Comparison of ENCODE assay signal across 1 cellular context in the genomic region with DNA sequence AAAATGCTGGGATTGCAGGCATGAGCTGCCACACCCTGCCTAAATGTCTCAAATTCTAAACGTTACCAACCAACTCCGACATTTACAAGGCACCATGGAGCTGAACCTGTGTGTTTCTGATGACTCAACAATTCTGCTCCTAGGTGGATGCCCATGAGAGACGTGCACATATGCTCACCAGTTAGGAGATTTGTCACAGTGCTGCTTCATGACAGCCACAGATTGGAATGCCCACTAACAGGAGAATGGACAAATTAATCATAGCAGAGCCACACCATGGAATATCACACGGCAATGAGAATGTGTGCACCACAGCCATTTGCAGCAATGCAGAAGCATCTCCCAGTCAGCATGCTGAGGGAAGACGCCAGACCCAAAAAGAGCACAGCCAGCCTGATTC.
TF ChIP-seq lines count a peak whose summit lies in the region.

No MANE protein-coding gene starts in this region.

TF ChIP-seq in GM23338, 12 proteins besides CTCF, POLR2A, EP300 and RAD21 (continued from another document):
- TF ChIP-seq, protein P1, sequence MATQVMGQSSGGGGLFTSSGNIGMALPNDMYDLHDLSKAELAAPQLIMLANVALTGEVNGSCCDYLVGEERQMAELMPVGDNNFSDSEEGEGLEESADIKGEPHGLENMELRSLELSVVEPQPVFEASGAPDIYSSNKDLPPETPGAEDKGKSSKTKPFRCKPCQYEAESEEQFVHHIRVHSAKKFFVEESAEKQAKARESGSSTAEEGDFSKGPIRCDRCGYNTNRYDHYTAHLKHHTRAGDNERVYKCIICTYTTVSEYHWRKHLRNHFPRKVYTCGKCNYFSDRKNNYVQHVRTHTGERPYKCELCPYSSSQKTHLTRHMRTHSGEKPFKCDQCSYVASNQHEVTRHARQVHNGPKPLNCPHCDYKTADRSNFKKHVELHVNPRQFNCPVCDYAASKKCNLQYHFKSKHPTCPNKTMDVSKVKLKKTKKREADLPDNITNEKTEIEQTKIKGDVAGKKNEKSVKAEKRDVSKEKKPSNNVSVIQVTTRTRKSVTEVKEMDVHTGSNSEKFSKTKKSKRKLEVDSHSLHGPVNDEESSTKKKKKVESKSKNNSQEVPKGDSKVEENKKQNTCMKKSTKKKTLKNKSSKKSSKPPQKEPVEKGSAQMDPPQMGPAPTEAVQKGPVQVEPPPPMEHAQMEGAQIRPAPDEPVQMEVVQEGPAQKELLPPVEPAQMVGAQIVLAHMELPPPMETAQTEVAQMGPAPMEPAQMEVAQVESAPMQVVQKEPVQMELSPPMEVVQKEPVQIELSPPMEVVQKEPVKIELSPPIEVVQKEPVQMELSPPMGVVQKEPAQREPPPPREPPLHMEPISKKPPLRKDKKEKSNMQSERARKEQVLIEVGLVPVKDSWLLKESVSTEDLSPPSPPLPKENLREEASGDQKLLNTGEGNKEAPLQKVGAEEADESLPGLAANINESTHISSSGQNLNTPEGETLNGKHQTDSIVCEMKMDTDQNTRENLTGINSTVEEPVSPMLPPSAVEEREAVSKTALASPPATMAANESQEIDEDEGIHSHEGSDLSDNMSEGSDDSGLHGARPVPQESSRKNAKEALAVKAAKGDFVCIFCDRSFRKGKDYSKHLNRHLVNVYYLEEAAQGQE (IDR thresholded peaks at IDR 0.05; ENCODE audit: unreplicated experiment) = no peak
- TF ChIP-seq, protein P2, sequence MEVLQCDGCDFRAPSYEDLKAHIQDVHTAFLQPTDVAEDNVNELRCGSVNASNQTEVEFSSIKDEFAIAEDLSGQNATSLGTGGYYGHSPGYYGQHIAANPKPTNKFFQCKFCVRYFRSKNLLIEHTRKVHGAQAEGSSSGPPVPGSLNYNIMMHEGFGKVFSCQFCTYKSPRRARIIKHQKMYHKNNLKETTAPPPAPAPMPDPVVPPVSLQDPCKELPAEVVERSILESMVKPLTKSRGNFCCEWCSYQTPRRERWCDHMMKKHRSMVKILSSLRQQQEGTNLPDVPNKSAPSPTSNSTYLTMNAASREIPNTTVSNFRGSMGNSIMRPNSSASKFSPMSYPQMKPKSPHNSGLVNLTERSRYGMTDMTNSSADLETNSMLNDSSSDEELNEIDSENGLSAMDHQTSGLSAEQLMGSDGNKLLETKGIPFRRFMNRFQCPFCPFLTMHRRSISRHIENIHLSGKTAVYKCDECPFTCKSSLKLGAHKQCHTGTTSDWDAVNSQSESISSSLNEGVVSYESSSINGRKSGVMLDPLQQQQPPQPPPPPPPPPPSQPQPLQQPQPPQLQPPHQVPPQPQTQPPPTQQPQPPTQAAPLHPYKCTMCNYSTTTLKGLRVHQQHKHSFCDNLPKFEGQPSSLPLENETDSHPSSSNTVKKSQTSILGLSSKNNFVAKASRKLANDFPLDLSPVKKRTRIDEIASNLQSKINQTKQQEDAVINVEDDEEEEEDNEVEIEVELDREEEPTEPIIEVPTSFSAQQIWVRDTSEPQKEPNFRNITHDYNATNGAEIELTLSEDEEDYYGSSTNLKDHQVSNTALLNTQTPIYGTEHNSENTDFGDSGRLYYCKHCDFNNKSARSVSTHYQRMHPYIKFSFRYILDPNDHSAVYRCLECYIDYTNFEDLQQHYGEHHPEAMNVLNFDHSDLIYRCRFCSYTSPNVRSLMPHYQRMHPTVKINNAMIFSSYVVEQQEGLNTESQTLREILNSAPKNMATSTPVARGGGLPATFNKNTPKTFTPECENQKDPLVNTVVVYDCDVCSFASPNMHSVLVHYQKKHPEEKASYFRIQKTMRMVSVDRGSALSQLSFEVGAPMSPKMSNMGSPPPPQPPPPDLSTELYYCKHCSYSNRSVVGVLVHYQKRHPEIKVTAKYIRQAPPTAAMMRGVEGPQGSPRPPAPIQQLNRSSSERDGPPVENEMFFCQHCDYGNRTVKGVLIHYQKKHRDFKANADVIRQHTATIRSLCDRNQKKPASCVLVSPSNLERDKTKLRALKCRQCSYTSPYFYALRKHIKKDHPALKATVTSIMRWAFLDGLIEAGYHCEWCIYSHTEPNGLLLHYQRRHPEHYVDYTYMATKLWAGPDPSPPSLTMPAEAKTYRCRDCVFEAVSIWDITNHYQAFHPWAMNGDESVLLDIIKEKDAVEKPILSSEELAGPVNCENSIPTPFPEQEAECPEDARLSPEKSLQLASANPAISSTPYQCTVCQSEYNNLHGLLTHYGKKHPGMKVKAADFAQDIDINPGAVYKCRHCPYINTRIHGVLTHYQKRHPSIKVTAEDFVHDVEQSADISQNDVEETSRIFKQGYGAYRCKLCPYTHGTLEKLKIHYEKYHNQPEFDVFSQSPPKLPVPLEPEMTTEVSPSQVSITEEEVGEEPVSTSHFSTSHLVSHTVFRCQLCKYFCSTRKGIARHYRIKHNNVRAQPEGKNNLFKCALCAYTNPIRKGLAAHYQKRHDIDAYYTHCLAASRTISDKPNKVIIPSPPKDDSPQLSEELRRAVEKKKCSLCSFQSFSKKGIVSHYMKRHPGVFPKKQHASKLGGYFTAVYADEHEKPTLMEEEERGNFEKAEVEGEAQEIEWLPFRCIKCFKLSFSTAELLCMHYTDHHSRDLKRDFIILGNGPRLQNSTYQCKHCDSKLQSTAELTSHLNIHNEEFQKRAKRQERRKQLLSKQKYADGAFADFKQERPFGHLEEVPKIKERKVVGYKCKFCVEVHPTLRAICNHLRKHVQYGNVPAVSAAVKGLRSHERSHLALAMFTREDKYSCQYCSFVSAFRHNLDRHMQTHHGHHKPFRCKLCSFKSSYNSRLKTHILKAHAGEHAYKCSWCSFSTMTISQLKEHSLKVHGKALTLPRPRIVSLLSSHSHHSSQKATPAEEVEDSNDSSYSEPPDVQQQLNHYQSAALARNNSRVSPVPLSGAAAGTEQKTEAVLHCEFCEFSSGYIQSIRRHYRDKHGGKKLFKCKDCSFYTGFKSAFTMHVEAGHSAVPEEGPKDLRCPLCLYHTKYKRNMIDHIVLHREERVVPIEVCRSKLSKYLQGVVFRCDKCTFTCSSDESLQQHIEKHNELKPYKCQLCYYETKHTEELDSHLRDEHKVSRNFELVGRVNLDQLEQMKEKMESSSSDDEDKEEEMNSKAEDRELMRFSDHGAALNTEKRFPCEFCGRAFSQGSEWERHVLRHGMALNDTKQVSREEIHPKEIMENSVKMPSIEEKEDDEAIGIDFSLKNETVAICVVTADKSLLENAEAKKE (CRISPR knock-in tag; IDR thresholded peaks at IDR 0.05) = no peak
- TF ChIP-seq STAT1 (IDR thresholded peaks at IDR 0.05; ENCODE audit: unreplicated experiment) (no peak), ZNF114 (CRISPR knock-in tag; IDR thresholded peaks at IDR 0.05) (no peak), POLR2AphosphoS5 (IDR thresholded peaks at IDR 0.05; ENCODE audit: low read depth) (no peak), EZH2phosphoT487 (IDR thresholded peaks at IDR 0.05; ENCODE audit: unreplicated experiment) (no peak), EZH2 (IDR thresholded peaks at IDR 0.05; ENCODE audit: low read depth, unreplicated experiment) (no peak), JUNB (IDR thresholded peaks at IDR 0.05; ENCODE audit: unreplicated experiment) (no peak)
TF ChIP-seq in GM23338: peak in this region for 0.
